Comparison of ENCODE assay signal across 9 cellular contexts in the genomic region with DNA sequence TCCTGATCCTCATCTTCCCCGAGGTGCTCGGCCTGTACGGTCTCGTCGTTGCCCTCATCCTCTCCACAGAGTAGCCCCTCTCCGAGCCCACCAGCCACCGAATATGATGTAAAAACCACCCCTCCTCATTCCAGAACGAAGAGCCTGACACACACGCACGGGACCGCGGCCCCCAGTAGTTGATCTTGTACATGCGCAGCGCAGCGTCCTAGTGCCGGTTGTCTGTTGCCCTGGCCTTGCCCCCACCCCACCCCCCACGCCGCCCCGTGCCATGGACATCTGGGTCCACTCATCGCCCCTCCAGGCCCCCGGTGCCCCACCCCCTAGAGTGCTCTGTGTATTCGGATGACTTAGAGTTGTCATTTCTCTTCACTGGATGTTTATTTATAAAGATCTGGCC. TPM values are rescaled to one million over a fixed set of nuclear protein-coding genes. Genes with fewer than 3 reads are reported as not detected.
DNase-seq lines count a peak whose midpoint lies in the region; ATAC-seq and TF ChIP-seq lines count a peak whose summit lies in the region.
"Had no signal": no experiment of that assay in that cellular context is flagged by ENCODE, and none has a peak within 500 bp of the region (broad histone marks: within the 10 kb centered on the region; RNA-seq: fewer than 3 reads in every experiment).

No MANE protein-coding gene starts in this region.

- H3K4me2 ChIP-seq in osteoblast (ENCODE audit: insufficient read depth, low read length): peak overlapping the region; percentile 96

- DNase-seq in AG04450 (ENCODE audit: low read depth, low spot score): no peak
- peak; percentile 49 to 69 for DNase-seq in NCI-H524 (lab: John Stamatoyannopoulos, UW)
- DNase-seq in osteoblast (ENCODE audit: insufficient read length, low spot score, missing footprints): no peak
- DNase-seq in NCI-H1048 (lab: John Stamatoyannopoulos, UW): no peak
- DNase-seq in stimulated activated CD4-positive, alpha-beta T cell treated with anti-CD3 and anti-CD28 coated beads, Interleukin-4, amount 100 ng/mL, for 1 hour: no peak
- DNase-seq in activated CD4-positive, CD25-positive, alpha-beta regulatory T cell treated with anti-CD3 and anti-CD28 coated beads, Interleukin-2, amount 50 U/mL, for 72 hours: no peak
- no peak for DNase-seq in activated naive CD4-positive, alpha-beta T cell treated with anti-CD3 and anti-CD28 coated beads, Interleukin-2, amount 50 U/mL, for 72 hours (ENCODE audit: low spot score in 2 of 2)
- DNase-seq: NCI-H2029 treated with DMSO at 0.1 percent for 48 hours had no signal

- H3K9me3 ChIP-seq in AG04450 (ENCODE audit: control insufficient read depth, insufficient read depth, low read length) (peaks cover 11% of the 10 kb centered on the region), esophagus (ENCODE audit: control insufficient read depth in 2 of 2, insufficient read depth in 1 of 2, low read depth in 1 of 2, low read length in 1 of 2) (no peaks in the 10 kb centered on the region), osteoblast (ENCODE audit: low read depth, low read length) (no peaks in the 10 kb centered on the region)

- H3K27ac Mint-ChIP-seq in activated naive CD4-positive, alpha-beta T cell treated with anti-CD3 and anti-CD28 coated beads, Interleukin-2, amount 50 U/mL, for 72 hours: peak overlapping the region in 1 of 2 donors; percentile 96

- H3K27ac ChIP-seq in AG04450 (ENCODE audit: low read depth, low read length) (peak overlapping the region; percentile 40), esophagus (ENCODE audit: low read depth in 2 of 2, low read length in 1 of 2) (peak overlapping the region; percentile 53 to 64), osteoblast (ENCODE audit: low read depth, low read length) (no peak overlapping the region)

- no peaks in the 10 kb centered on the region for H4K20me1 ChIP-seq in osteoblast (ENCODE audit: insufficient read depth, low read length)

- H2AFZ ChIP-seq in osteoblast (ENCODE audit: low read length): peak overlapping the region; percentile 98

- H3K4me3 ChIP-seq in AG04450 (ENCODE audit: low read depth, low read length) (peak overlapping the region; percentile 31), esophagus (ENCODE audit: low read depth in 1 of 2, low read length in 2 of 2) (peak overlapping the region; percentile 45 to 59), osteoblast (ENCODE audit: insufficient read depth, low read length) (peak overlapping the region; percentile 72)

- ATAC-seq in activated naive CD4-positive, alpha-beta T cell treated with anti-CD3 and anti-CD28 coated beads, Interleukin-2, amount 50 U/mL, for 72 hours: no peak

- H3K79me2 ChIP-seq in osteoblast (ENCODE audit: insufficient read depth, low read length): no peaks in the 10 kb centered on the region

- no peaks in the 10 kb centered on the region for H3K9me3 Mint-ChIP-seq in activated naive CD4-positive, alpha-beta T cell treated with anti-CD3 and anti-CD28 coated beads, Interleukin-2, amount 50 U/mL, for 72 hours

- H3K4me1 ChIP-seq in esophagus (ENCODE audit: control insufficient read depth in 2 of 2, insufficient read depth in 2 of 2, low read length in 1 of 2) (peaks cover 0 to 5% of the 10 kb centered on the region in 2 donors), osteoblast (ENCODE audit: insufficient read depth, low read length) (peaks cover 7% of the 10 kb centered on the region)

- CTCF ChIA-PET in AG04450 (lab: Charles Lee): interaction anchor here (0.8 to 4.2 kb wide), 9 partner anchors 10 to 180 kb away, joined by 3 to 57 read pairs (median 7); no protein-coding TSS in a partner anchor

- H3K27me3 ChIP-seq in AG04450 (ENCODE audit: control insufficient read depth, insufficient read depth, low read length) (no peaks in the 10 kb centered on the region), esophagus (ENCODE audit: control insufficient read depth in 1 of 2, insufficient read depth in 2 of 2, low read length in 2 of 2) (no peaks in the 10 kb centered on the region), osteoblast (ENCODE audit: insufficient read depth, low read length) (no peaks in the 10 kb centered on the region)

- 64 to 78% methylated on average over 17 to 22 of the region's 22 CpGs for WGBS in esophagus, 2 donors

- no peak for TF ChIP-seq CTCF in AG04450 (IDR thresholded peaks at IDR 0.05; ENCODE audit: low read depth, low read length)
- no peak for TF ChIP-seq CTCF in osteoblast (IDR thresholded peaks at IDR 0.05; ENCODE audit: extremely low read depth, low read depth, low read length)

- H3K36me3 ChIP-seq in esophagus (ENCODE audit: control insufficient read depth in 2 of 2, insufficient read depth in 2 of 2, low read length in 1 of 2) (no peaks in the 10 kb centered on the region), osteoblast (ENCODE audit: insufficient read depth, low read length) (no peaks in the 10 kb centered on the region)

- H3K36me3 Mint-ChIP-seq in activated naive CD4-positive, alpha-beta T cell treated with anti-CD3 and anti-CD28 coated beads, Interleukin-2, amount 50 U/mL, for 72 hours: no peaks in the 10 kb centered on the region

- POLR2A ChIA-PET in AG04450 (lab: Yijun Ruan, JAX): interaction anchor here (0.7 to 2.8 kb wide), 5 partner anchors 17 to 55 kb away, joined by 3 to 17 read pairs (median 3); partner anchors contain the start of genes BICRAL and TBCC

RNA-seq across cellular contexts. Expression of gene PRPH2, which starts 5.2 kb away (rescaled TPM):
- 0.86 and 0.97 TPM in 2 replicates for polyA plus RNA-seq in AG04450 (2011; rRNA removed)
- 1.3 and 1.8 TPM in 2 replicates for polyA minus RNA-seq in AG04450 (2011; rRNA and poly(A)+ RNA removed)
- under 1 TPM; 0.14 to 0.21 TPM for polyA plus RNA-seq in esophagus
- total RNA-seq in osteoblast: 3.3 and 3.8 TPM in 2 replicates
- not detected for total RNA-seq in activated naive CD4-positive, alpha-beta T cell treated with anti-CD3 and anti-CD28 coated beads, Interleukin-2, amount 50 U/mL, for 72 hours

RNA-seq across cellular contexts. Expression of gene TBCC, which starts 18.3 kb away (rescaled TPM):
- 19.6 and 21.7 TPM in 2 replicates for polyA plus RNA-seq in AG04450 (2011; rRNA removed)
- polyA minus RNA-seq in AG04450 (2011; rRNA and poly(A)+ RNA removed): 15.6 and 17.7 TPM in 2 replicates
- polyA plus RNA-seq in esophagus: 10 to 100 TPM; 17.7 to 18.4 TPM
- 30.9 and 33.7 TPM in 2 replicates for total RNA-seq in osteoblast
- 10 to 100 TPM; 14.2 to 19.5 TPM for total RNA-seq in activated naive CD4-positive, alpha-beta T cell treated with anti-CD3 and anti-CD28 coated beads, Interleukin-2, amount 50 U/mL, for 72 hours

RNA-seq across cellular contexts. Expression of gene BICRAL, which starts 54.2 kb away (rescaled TPM):
- polyA plus RNA-seq in AG04450 (2011; rRNA removed) (5.8 and 7.0 TPM in 2 replicates), esophagus (1 to 10 TPM; 2.4 to 3.0 TPM)
- 10.1 and 11.9 TPM in 2 replicates for polyA minus RNA-seq in AG04450 (2011; rRNA and poly(A)+ RNA removed)
- total RNA-seq in osteoblast: 9.4 TPM in 2 replicates
- 10 to 100 TPM; 12.4 to 15.0 TPM for total RNA-seq in activated naive CD4-positive, alpha-beta T cell treated with anti-CD3 and anti-CD28 coated beads, Interleukin-2, amount 50 U/mL, for 72 hours

Comparison
In these comparisons a context has a peak if more than half of its experiments do, and no peak if none do; other contexts are left out.
1. DNase-seq: peak in NCI-H524 (2 of 2); none in AG04450 (single experiment), osteoblast (single experiment), NCI-H1048 (single experiment), stimulated activated CD4-positive, alpha-beta T cell treated with anti-CD3 and anti-CD28 coated beads, Interleukin-4, amount 100 ng/mL, for 1 hour (single experiment), activated CD4-positive, CD25-positive, alpha-beta regulatory T cell treated with anti-CD3 and anti-CD28 coated beads, Interleukin-2, amount 50 U/mL, for 72 hours (single experiment) and activated naive CD4-positive, alpha-beta T cell treated with anti-CD3 and anti-CD28 coated beads, Interleukin-2, amount 50 U/mL, for 72 hours (0 of 2).
2. Peak in every context shown above with its lines, with median percentiles within 50 percentile points of each other: H3K4me3 ChIP-seq.